ENCODE assay signal across 9 cellular contexts in the genomic region with DNA sequence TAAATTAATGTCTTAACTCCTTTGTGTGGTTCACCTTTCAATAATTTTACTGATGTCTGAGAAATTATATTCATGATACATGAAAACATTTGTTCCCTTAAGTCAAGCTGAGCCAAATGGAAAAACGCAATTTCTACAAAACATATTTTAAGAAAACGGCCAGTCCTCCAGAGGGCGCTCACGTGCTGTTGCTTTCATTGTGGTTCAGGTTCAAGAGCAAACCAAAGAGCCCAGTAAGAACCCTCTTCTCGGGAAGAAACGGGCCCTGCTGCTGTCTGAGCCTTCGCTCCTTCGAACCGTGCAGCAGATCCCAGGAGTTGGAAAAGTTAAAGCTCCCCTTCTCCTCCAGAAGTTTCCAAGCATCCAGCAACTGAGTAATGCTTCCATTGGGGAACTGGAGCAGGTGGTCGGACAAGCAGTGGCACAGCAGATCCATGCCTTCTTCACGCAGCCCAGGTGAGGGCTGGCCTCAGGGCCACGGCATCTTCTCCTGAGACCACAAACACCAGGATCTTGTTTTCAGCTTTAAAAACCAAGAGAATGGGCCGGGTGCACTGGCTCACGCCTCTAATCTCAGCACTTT. TPM values are rescaled to one million over a fixed set of nuclear protein-coding genes. Genes with fewer than 3 reads are reported as not detected.
A peak's percentile ranks its signal among the peaks of the same experiment; 100 is the strongest.
DNase-seq lines count a peak whose midpoint lies in the region; ATAC-seq and TF ChIP-seq lines count a peak whose summit lies in the region.
"Had no signal": no experiment of that assay in that cellular context is flagged by ENCODE, and none has a peak within 500 bp of the region (broad histone marks: within the 10 kb centered on the region; RNA-seq: fewer than 3 reads in every experiment).

No MANE protein-coding gene starts in this region.

- no peaks in the 10 kb centered on the region; the same call in none of the 2 replicates for H3K36me3 ChIP-seq in PC-9 (ENCODE audit: low read depth)
- H3K36me3 ChIP-seq in thyroid gland = no peaks in the 10 kb centered on the region

- H4K20me1 ChIP-seq in PC-9 (ENCODE audit: insufficient read depth) = no peaks in the 10 kb centered on the region

- ATAC-seq in activated T-cell treated with anti-CD3 and anti-CD28 coated beads, Interleukin-2, amount 50 U/mL, for 4 hours = no peak
- ATAC-seq in omental fat pad (ENCODE audit: low FRiP score) (no peak), HG03095 (IDR thresholded peaks at IDR 0.05; ENCODE audit: unreplicated experiment) (no peak)

- no peaks in the 10 kb centered on the region for H3K27me3 Mint-ChIP-seq in activated T-cell treated with anti-CD3 and anti-CD28 coated beads, Interleukin-2, amount 50 U/mL, for 4 hours (ENCODE audit: low read depth)
- H3K27me3 Mint-ChIP-seq: activated naive CD4-positive, alpha-beta T cell treated with anti-CD3 and anti-CD28 coated beads, Interleukin-2, amount 50 U/mL, for 24 hours had no signal

- TF ChIP-seq POLR2A in thyroid gland (IDR thresholded peaks at IDR 0.05) = no peak

- H3F3A ChIP-seq in PC-9 (ENCODE audit: insufficient read depth, low read depth) = peaks cover 56% of the 10 kb centered on the region

- H3K27me3 ChIP-seq in PC-9 (ENCODE audit: insufficient read depth, low read depth) (no peaks in the 10 kb centered on the region), thyroid gland (no peaks in the 10 kb centered on the region)

- CTCF ChIA-PET in PC-9 (lab: Charles Lee) = interaction anchor here (0.6 to 1.3 kb wide), 2 partner anchors 66 to 143 kb away, joined by 3 to 4 read pairs; no protein-coding TSS in a partner anchor

- H3K36me3 Mint-ChIP-seq in activated T-cell treated with anti-CD3 and anti-CD28 coated beads, Interleukin-2, amount 50 U/mL, for 4 hours (ENCODE audit: insufficient read depth) = peaks cover 4% of the 10 kb centered on the region

- 36 to 41% methylated on average over 13 to 14 of the region's 14 CpGs for WGBS in thyroid gland, 2 donors

- no peaks in the 10 kb centered on the region for H3K9me3 Mint-ChIP-seq in activated T-cell treated with anti-CD3 and anti-CD28 coated beads, Interleukin-2, amount 50 U/mL, for 4 hours
- H3K9me3 Mint-ChIP-seq: activated naive CD4-positive, alpha-beta T cell treated with anti-CD3 and anti-CD28 coated beads, Interleukin-2, amount 50 U/mL, for 24 hours had no signal

- H3K9me3 ChIP-seq in PC-9 (ENCODE audit: insufficient read depth, low read depth) (no peaks in the 10 kb centered on the region), thyroid gland (no peaks in the 10 kb centered on the region)

- H3K79me2 ChIP-seq in PC-9 (ENCODE audit: low read depth) = peaks cover 11% of the 10 kb centered on the region

- TF ChIP-seq CTCF in PC-9 (conservative IDR thresholded peaks at IDR 0.05) = peak; percentile 96
- peak in 1 of 3 donors; percentile 37 for TF ChIP-seq CTCF in omental fat pad (IDR thresholded peaks at IDR 0.05)
- TF ChIP-seq CTCF in thyroid gland (IDR thresholded peaks at IDR 0.05) = peak; percentile 52 to 83 (median 72)

- POLR2A ChIA-PET in PC-9 (lab: Charles Lee; ENCODE audit: unreplicated experiment) = interaction anchor here (0.6 to 0.7 kb wide), 2 partner anchors 72 to 95 kb away, joined by 16 to 22 read pairs; no protein-coding TSS in a partner anchor

- H2AFZ ChIP-seq in PC-9 = no peak overlapping the region

- no peak overlapping the region for H3K4me3 ChIP-seq in Jurkat, Clone E6-1 (ENCODE audit: low read length)
- H3K4me3 ChIP-seq in PC-9 (no peak overlapping the region), thyroid gland (replicated peaks in 1 of 3) (no peak overlapping the region)

- intact Hi-C loops in PC-9 (cut with micrococcal nuclease; ENCODE audit: unreplicated experiment) (loop anchor here (1.0 kb wide), 1 partner anchor 143 kb away; no protein-coding TSS in a partner anchor), thyroid gland (cut with DNase I) (loop anchor here (5.0 kb wide), 2 partner anchors 106 to 146 kb away; partner anchors contain the start of gene GPATCH1)

- H3K4me3 Mint-ChIP-seq in activated T-cell treated with anti-CD3 and anti-CD28 coated beads, Interleukin-2, amount 50 U/mL, for 4 hours = no peak overlapping the region
- H3K4me3 Mint-ChIP-seq: activated naive CD4-positive, alpha-beta T cell treated with anti-CD3 and anti-CD28 coated beads, Interleukin-2, amount 50 U/mL, for 24 hours had no signal

- DNase-seq in D341Med (ENCODE audit: low spot score) (peak; percentile 76), PC-9 (peak; percentile 51 to 61), fibroblast of the conjunctiva (ENCODE audit: low read depth) (peak; percentile 51), omental fat pad (ENCODE audit: low spot score) (peak; percentile 75), thyroid gland (peak; percentile 78 to 88)
- peak; percentile 42 for DNase-seq in Jurkat, Clone E6-1 (ENCODE audit: low read depth, low spot score)
- DNase-seq in activated T-cell treated with anti-CD3 and anti-CD28 coated beads, Interleukin-2, amount 50 U/mL, for 4 hours = peak; percentile 61

- H3K9me2 ChIP-seq in PC-9 (ENCODE audit: insufficient read depth) = no peaks in the 10 kb centered on the region

- no TSS peak for BruUV-seq in PC-9 (replicated peaks; lab: Mats Ljungman, UMichigan)

- H3K27ac ChIP-seq in PC-9 (no peak overlapping the region), thyroid gland (no peak overlapping the region)

- H3K4me2 ChIP-seq in PC-9 = no peak overlapping the region

- H3K4me1 Mint-ChIP-seq in activated T-cell treated with anti-CD3 and anti-CD28 coated beads, Interleukin-2, amount 50 U/mL, for 4 hours (ENCODE audit: low read depth) = peaks cover 10% of the 10 kb centered on the region

- no peaks in the 10 kb centered on the region for H3K4me1 ChIP-seq in PC-9 (replicated peaks; ENCODE audit: insufficient read depth)
- H3K4me1 ChIP-seq in thyroid gland = peaks cover 0 to under 1% of the 10 kb centered on the region in 2 donors

RNA-seq across cellular contexts. Expression of gene FAAP24, which starts 4.3 kb away (rescaled TPM):
- polyA plus RNA-seq in Jurkat, Clone E6-1 (2012; ENCODE audit: insufficient read depth, insufficient read length) = 9.4 TPM
- total RNA-seq in PC-9 (2021) = 6.9 and 10.1 TPM in 2 replicates
- 1 to 10 TPM; 4.0 to 6.1 (median 5.4) TPM for total RNA-seq in activated T-cell treated with anti-CD3 and anti-CD28 coated beads, Interleukin-2, amount 50 U/mL, for 4 hours
- 1 to 10 TPM in 2 of 4 donors, under 1 TPM in 1, not detected in 1; 0.82 to 1.4 (median 1.3) TPM for total RNA-seq in omental fat pad
- 1 to 10 TPM in 2 of 4 donors, under 1 TPM in 2; 0.40 to 1.7 (median 0.94) TPM for total RNA-seq in thyroid gland

RNA-seq across cellular contexts. Expression of gene CEP89, which starts 4.6 kb away (rescaled TPM):
- polyA plus RNA-seq in Jurkat, Clone E6-1 (2012; ENCODE audit: insufficient read depth, insufficient read length) = 10.1 TPM
- 29.3 and 33.6 TPM in 2 replicates for total RNA-seq in PC-9 (2021)
- 10 to 100 TPM; 14.8 to 17.8 (median 14.8) TPM for total RNA-seq in activated T-cell treated with anti-CD3 and anti-CD28 coated beads, Interleukin-2, amount 50 U/mL, for 4 hours
- total RNA-seq in omental fat pad = 10 to 100 TPM in 3 of 4 donors, 1 to 10 TPM in 1; 8.2 to 11.9 (median 10.5) TPM
- 10 to 100 TPM; 18.5 to 24.7 (median 19.4) TPM for total RNA-seq in thyroid gland
